ENCODE assay signal across 8 cellular contexts in the genomic region with DNA sequence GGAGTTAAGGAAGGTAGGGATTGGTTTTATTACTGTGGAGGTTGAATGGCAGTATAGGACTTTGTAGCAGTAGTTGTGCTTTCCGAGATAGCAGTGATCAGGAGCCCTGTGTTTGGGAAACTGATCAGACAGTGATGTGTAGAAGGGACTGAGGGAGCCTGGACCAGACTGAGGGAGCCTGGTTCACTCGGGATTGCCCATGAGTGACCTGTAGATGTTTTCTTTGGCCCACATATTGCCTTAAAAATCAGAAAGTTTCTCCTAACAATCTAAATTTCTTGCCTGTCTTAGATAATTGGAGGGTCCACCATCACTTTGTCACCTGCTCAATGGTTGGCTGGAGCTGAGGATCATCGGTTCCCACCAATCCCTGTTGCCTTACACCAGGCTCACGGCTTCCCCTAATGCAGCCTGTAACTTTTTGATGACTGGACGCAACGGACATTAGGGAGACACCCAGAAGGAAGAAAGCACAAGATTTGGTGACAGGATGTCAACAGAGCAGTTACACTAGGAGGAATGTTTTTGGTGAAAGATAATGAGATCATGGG. TPM values are rescaled to one million over a fixed set of nuclear protein-coding genes. Genes with fewer than 3 reads are reported as not detected.
DNase-seq lines count a peak whose midpoint lies in the region; ATAC-seq and TF ChIP-seq lines count a peak whose summit lies in the region.

No MANE protein-coding gene starts in this region.

- no peak for ATAC-seq in HG02981 (IDR thresholded peaks at IDR 0.05; ENCODE audit: unreplicated experiment)
- no peak for ATAC-seq in omental fat pad (ENCODE audit: low FRiP score)

- POLR2A ChIA-PET in RWPE1 (lab: Yijun Ruan, JAX; ENCODE audit: low non-redundant PET): no interaction called here

- no peak for DNase-seq in GM12864 (ENCODE audit: low read depth)
- DNase-seq in RWPE1 (ENCODE audit: low spot score): no peak
- no peak for DNase-seq in fibroblast of pulmonary artery (ENCODE audit: low read depth)
- no peak for DNase-seq in skeletal muscle cell (ENCODE audit: low read depth)
- DNase-seq in cerebellar nuclear complex (lab: John Stamatoyannopoulos, UW): no peak
- no peak for DNase-seq in omental fat pad (ENCODE audit: low spot score)
- no peak for DNase-seq in NCI-H128 (lab: John Stamatoyannopoulos, UW; ENCODE audit: unreplicated experiment)

- CTCF ChIA-PET in RWPE1 (lab: Yijun Ruan, JAX): interaction anchor here (0.6 kb wide), 2 partner anchors 16 to 709 kb away, joined by 3 to 4 read pairs; no protein-coding TSS in a partner anchor

- H3K4me3 ChIP-seq in GM12864 (ENCODE audit: low read depth, low read length) (peak overlapping the region; percentile 78), fibroblast of pulmonary artery (replicated peaks; ENCODE audit: low read depth, low read length) (peak overlapping the region; percentile 81), skeletal muscle cell (ENCODE audit: low read depth, low read length) (peak overlapping the region; percentile 77)

- no peak for TF ChIP-seq CTCF in GM12864 (IDR thresholded peaks at IDR 0.05; ENCODE audit: low read depth, low read length, missing control alignments)
- TF ChIP-seq CTCF in RWPE1 (conservative IDR thresholded peaks at IDR 0.05; ENCODE audit: low read depth): no peak
- TF ChIP-seq CTCF in fibroblast of pulmonary artery (IDR thresholded peaks at IDR 0.05; ENCODE audit: low read length, missing control alignments): no peak
- no peak for TF ChIP-seq CTCF in omental fat pad (IDR thresholded peaks at IDR 0.05)

- H3K27ac ChIP-seq in RWPE1: peak overlapping the region; percentile 87

RNA-seq across cellular contexts. Expression of a gene that starts 1.1 kb away (rescaled TPM):
- total RNA-seq in omental fat pad: 10 to 100 TPM; 27.5 to 49.5 (median 35.5) TPM

RNA-seq across cellular contexts. Expression of a gene that starts 8.2 kb away (rescaled TPM):
- total RNA-seq in omental fat pad: 10 to 100 TPM; 26.4 to 38.6 (median 30.9) TPM

RNA-seq across cellular contexts. Expression of a gene that starts 15.1 kb away (rescaled TPM):
- total RNA-seq in omental fat pad: 100 to 1,000 TPM in 3 of 4 donors, 10 to 100 TPM in 1; 86.5 to 138 (median 127) TPM
